ENCODE assay signal across 8 cellular contexts in the genomic region with DNA sequence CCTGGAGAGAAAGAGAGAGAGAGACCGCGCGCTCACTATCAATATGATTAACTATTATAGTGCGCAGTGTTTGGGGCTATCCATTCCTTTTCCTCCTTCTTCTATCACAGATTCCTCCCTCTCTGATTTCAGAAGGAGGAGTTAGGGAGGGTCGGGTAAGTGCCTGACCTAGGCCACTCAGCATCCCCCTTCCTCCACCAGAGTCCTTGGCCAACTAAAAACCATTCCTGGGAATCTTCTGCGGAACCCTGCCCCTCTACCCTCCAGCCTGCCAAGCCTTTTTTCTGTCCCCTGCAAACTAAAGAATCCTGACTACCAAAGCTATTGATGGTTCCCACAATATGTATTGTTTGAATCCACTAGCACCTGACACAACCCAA.
A peak's percentile ranks its signal among the peaks of the same experiment; 100 is the strongest.
DNase-seq lines count a peak whose midpoint lies in the region; ATAC-seq and TF ChIP-seq lines count a peak whose summit lies in the region.

No MANE protein-coding gene starts in this region.

- no peaks in the 10 kb centered on the region for H3K36me3 ChIP-seq in BE2C

- H3K9me3 Mint-ChIP-seq in natural killer cell: no peaks in the 10 kb centered on the region
- no peaks in the 10 kb centered on the region for H3K9me3 Mint-ChIP-seq in activated CD8-positive, alpha-beta T cell treated with anti-CD3 and anti-CD28 coated beads, Interleukin-2, amount 10 ng/mL, durations not matched to agents 7 days and 5 days (ENCODE audit: insufficient read depth)

- H3K27ac ChIP-seq in coronary artery: no peak overlapping the region

- peaks cover 50% of the 10 kb centered on the region for H3K27me3 ChIP-seq in BE2C

- peaks cover 6% of the 10 kb centered on the region for H3K36me3 Mint-ChIP-seq in natural killer cell
- no peaks in the 10 kb centered on the region for H3K36me3 Mint-ChIP-seq in activated CD8-positive, alpha-beta T cell treated with anti-CD3 and anti-CD28 coated beads, Interleukin-2, amount 10 ng/mL, durations not matched to agents 7 days and 5 days (ENCODE audit: low read depth)

- H3K9me3 ChIP-seq in BE2C: no peaks in the 10 kb centered on the region

- DNase-seq in BE2C (no peak), coronary artery (ENCODE audit: low spot score) (no peak), natural killer cell (no peak), HEK293T (ENCODE audit: extremely low spot score) (no peak), DMS153 treated with DMSO at 0.1 percent for 48 hours (lab: John Stamatoyannopoulos, UW; ENCODE audit: unreplicated experiment) (no peak)
- DNase-seq in activated naive CD4-positive, alpha-beta T cell treated with anti-CD3 and anti-CD28 coated beads, Interleukin-2, amount 50 U/mL, for 16 hours: no peak
- no peak for DNase-seq in activated CD8-positive, alpha-beta T cell treated with anti-CD3 and anti-CD28 coated beads, Interleukin-2, amount 10 ng/mL, durations not matched to agents 7 days and 5 days

- peak overlapping the region; percentile 77 for H3K4me3 Mint-ChIP-seq in natural killer cell
- no peak overlapping the region for H3K4me3 Mint-ChIP-seq in activated CD8-positive, alpha-beta T cell treated with anti-CD3 and anti-CD28 coated beads, Interleukin-2, amount 10 ng/mL, durations not matched to agents 7 days and 5 days

- intact Hi-C loops in natural killer cell (cut with micrococcal nuclease): loop anchor here (10.0 kb wide), 1 partner anchor 599 kb away; no protein-coding TSS in a partner anchor

- POLR2A ChIA-PET in HEK293T (lab: Yijun Ruan, JAX): interaction anchor here (0.7 to 2.7 kb wide), 4 partner anchors 54 to 306 kb away, joined by 3 to 7 read pairs (median 3); a partner anchor contains a TSS
- POLR2A ChIA-PET in activated CD8-positive, alpha-beta T cell treated with anti-CD3 and anti-CD28 coated beads, Interleukin-2, amount 10 ng/mL, durations not matched to agents 7 days and 5 days (lab: Charles Lee): no interaction called here

- ATAC-seq in HG03097 (IDR thresholded peaks at IDR 0.05; ENCODE audit: low FRiP score, unreplicated experiment) (peak; percentile 10), natural killer cell (peak in 1 of 3 donors; percentile 8)
- no peak for ATAC-seq in activated CD8-positive, alpha-beta T cell treated with anti-CD3 and anti-CD28 coated beads, Interleukin-2, amount 10 ng/mL, durations not matched to agents 7 days and 5 days

- no peak for TF ChIP-seq CTCF in BE2C (IDR thresholded peaks at IDR 0.05; ENCODE audit: low read depth, low read length)
- TF ChIP-seq CTCF in coronary artery (IDR thresholded peaks at IDR 0.05): no peak
- no peak for TF ChIP-seq CTCF in natural killer cell (IDR thresholded peaks at IDR 0.05)

- H3K27me3 Mint-ChIP-seq in natural killer cell (ENCODE audit: low read depth in 2 of 2): peaks cover 32 to 38% of the 10 kb centered on the region in 2 donors
- peaks cover 26% of the 10 kb centered on the region for H3K27me3 Mint-ChIP-seq in activated CD8-positive, alpha-beta T cell treated with anti-CD3 and anti-CD28 coated beads, Interleukin-2, amount 10 ng/mL, durations not matched to agents 7 days and 5 days (ENCODE audit: low read depth)

- peak overlapping the region; percentile 41 for H3K4me3 ChIP-seq in BE2C (ENCODE audit: low read depth, low read length)
- peak overlapping the region; percentile 56 for H3K4me3 ChIP-seq in coronary artery

- peaks cover 16 to 28% of the 10 kb centered on the region in 2 donors for H3K4me1 Mint-ChIP-seq in natural killer cell
- H3K4me1 Mint-ChIP-seq in activated CD8-positive, alpha-beta T cell treated with anti-CD3 and anti-CD28 coated beads, Interleukin-2, amount 10 ng/mL, durations not matched to agents 7 days and 5 days (ENCODE audit: low read depth): peaks cover 35% of the 10 kb centered on the region

- CTCF ChIA-PET in HEK293T (lab: Yijun Ruan, JAX): interaction anchor here (0.7 to 3.5 kb wide), 8 partner anchors 12 to 474 kb away, joined by 3 to 23 read pairs (median 4); no protein-coding TSS in a partner anchor
- CTCF ChIA-PET in activated CD8-positive, alpha-beta T cell treated with anti-CD3 and anti-CD28 coated beads, Interleukin-2, amount 10 ng/mL, durations not matched to agents 7 days and 5 days (lab: Charles Lee): interaction anchor here (0.6 to 7.1 kb wide), 22 partner anchors 8 to 474 kb away, joined by 3 to 70 read pairs (median 6); no protein-coding TSS in a partner anchor

- H3K4me1 ChIP-seq in BE2C: no peaks in the 10 kb centered on the region

- H3K27ac Mint-ChIP-seq in natural killer cell: no peak overlapping the region
- H3K27ac Mint-ChIP-seq in activated CD8-positive, alpha-beta T cell treated with anti-CD3 and anti-CD28 coated beads, Interleukin-2, amount 10 ng/mL, durations not matched to agents 7 days and 5 days: no peak overlapping the region

TF ChIP-seq in HEK293T, 16 proteins besides CTCF, POLR2A, EP300 and RAD21:
- TF ChIP-seq CTBP1 (IDR thresholded peaks at IDR 0.05; ENCODE audit: borderline replicate concordance) (no peak), LEF1 (IDR thresholded peaks at IDR 0.05; ENCODE audit: borderline replicate concordance) (no peak), L3MBTL2 (conservative IDR thresholded peaks at IDR 0.05) (no peak), HDGF (IDR thresholded peaks at IDR 0.05; ENCODE audit: borderline replicate concordance) (no peak), NFRKB (IDR thresholded peaks at IDR 0.05) (no peak), FOXA1 (IDR thresholded peaks at IDR 0.05) (no peak), ELF4 (IDR thresholded peaks at IDR 0.05) (no peak), SUZ12 (IDR thresholded peaks at IDR 0.05) (no peak), FOXK2 (IDR thresholded peaks at IDR 0.05) (no peak), FOXM1 (IDR thresholded peaks at IDR 0.05; ENCODE audit: borderline replicate concordance) (no peak), BHLHE40 (IDR thresholded peaks at IDR 0.05; ENCODE audit: borderline replicate concordance) (no peak), ARNT (IDR thresholded peaks at IDR 0.05) (no peak), SP1 (IDR thresholded peaks at IDR 0.05) (no peak)
